ENCODE assay signal across 32 cellular contexts in genomic region chr16:49589721-49590120, GRCh38.
DNase-seq lines count a peak whose midpoint lies in the region; ATAC-seq and TF ChIP-seq lines count a peak whose summit lies in the region.
"Had no signal": no experiment of that assay in that cellular context is flagged by ENCODE, and none has a peak within 500 bp of the region (broad histone marks: within the 10 kb centered on the region; RNA-seq: fewer than 3 reads in every experiment).

No MANE protein-coding gene starts in this region.

- peak overlapping the region; percentile 72 for H3K27ac ChIP-seq in HUES64 (ENCODE audit: low read depth, low read length)
- H3K27ac ChIP-seq in CD4-positive, alpha-beta T cell (ENCODE audit: low read depth, low read length), result no peak overlapping the region
- H3K27ac ChIP-seq: BLaER1, esophagus muscularis mucosa, heart left ventricle, pancreas, Peyer's patch, tibial artery had no signal

- intact Hi-C loops in CD4-positive, alpha-beta T cell (cut with DNase I, micrococcal nuclease), result no loop called here

- peaks cover 13% of the 10 kb centered on the region for H3K4me1 Mint-ChIP-seq in CD4-positive, alpha-beta T cell (ENCODE audit: low read depth)
- H3K4me1 Mint-ChIP-seq: central memory CD8-positive, alpha-beta T cell; natural killer cell had no signal

- no peaks in the 10 kb centered on the region for H3K27me3 ChIP-seq in HUES64 (ENCODE audit: insufficient read depth, low read length)
- peaks cover 9% of the 10 kb centered on the region for H3K27me3 ChIP-seq in CD4-positive, alpha-beta T cell (ENCODE audit: control insufficient read depth, insufficient read depth, low read length)
- H3K27me3 ChIP-seq: BLaER1, esophagus muscularis mucosa, pancreas, Peyer's patch had no signal

- no peak overlapping the region for H3K4me3 ChIP-seq in HUES64 (ENCODE audit: low read length)
- H3K4me3 ChIP-seq: BLaER1, esophagus muscularis mucosa, GM12878, heart left ventricle, lung, pancreas, Peyer's patch, tibial artery had no signal

- no peaks in the 10 kb centered on the region for H3K36me3 Mint-ChIP-seq in CD4-positive, alpha-beta T cell (ENCODE audit: low read depth)
- H3K36me3 Mint-ChIP-seq: activated CD4-positive, alpha-beta memory T cell treated with anti-CD3 and anti-CD28 coated beads for 36 hours; natural killer cell had no signal

- CTCF ChIA-PET in CD4-positive, alpha-beta T cell (lab: Charles Lee), result interaction anchor here (0.5 kb wide), 1 partner anchor 53 kb away, joined by 3 read pairs; no protein-coding TSS in a partner anchor

- no peaks in the 10 kb centered on the region for H3K9me3 ChIP-seq in HUES64 (ENCODE audit: insufficient read depth, low read depth, low read length)
- H3K9me3 ChIP-seq in CD4-positive, alpha-beta T cell (ENCODE audit: control insufficient read depth, low read length), result no peaks in the 10 kb centered on the region
- H3K9me3 ChIP-seq: BLaER1, esophagus muscularis mucosa, heart left ventricle, pancreas, Peyer's patch, tibial artery had no signal

- TF ChIP-seq CTCF in CD4-positive, alpha-beta T cell (IDR thresholded peaks at IDR 0.05), result no peak

- POLR2A ChIA-PET in CD4-positive, alpha-beta T cell (lab: Charles Lee), result no interaction called here

- no peaks in the 10 kb centered on the region for H3K36me3 ChIP-seq in HUES64 (ENCODE audit: insufficient read depth, low read length)
- H3K36me3 ChIP-seq: esophagus muscularis mucosa, heart left ventricle, pancreas, Peyer's patch, tibial artery had no signal

- H3K9ac ChIP-seq in HUES64 (ENCODE audit: low read depth, low read length), result peak overlapping the region; percentile 46; the same call in 1 of the 2 replicates
- H3K9ac ChIP-seq: BLaER1 had no signal

- no peak overlapping the region for H3K4me3 Mint-ChIP-seq in CD4-positive, alpha-beta T cell
- H3K4me3 Mint-ChIP-seq: activated CD4-positive, alpha-beta memory T cell treated with anti-CD3 and anti-CD28 coated beads for 36 hours; activated T-cell treated with anti-CD3 and anti-CD28 coated beads, Interleukin-2, amount 50 U/mL, for 72 hours; central memory CD8-positive, alpha-beta T cell; dendritic cell treated with granulocyte-macrophage colony-stimulating factor and Interleukin-4, amounts not matched to agents 40 ng/mL and 50 ng/mL, for 4 days; natural killer cell; stimulated activated naive CD8-positive, alpha-beta T cell treated with anti-CD3 and anti-CD28 coated beads, Interleukin-15, amount 100 ng/mL, for 72 hours had no signal

- DNase-seq in NOMO-1 treated with dmso at 0.1 percent for 144 hours (lab: John Stamatoyannopoulos, UW; ENCODE audit: unreplicated experiment) (peak; percentile 70), islet precursor cell (peak; percentile 12), retina (peak; percentile 35)
- DNase-seq in CD4-positive, alpha-beta T cell, result no peak
- DNase-seq: activated CD4-positive, alpha-beta memory T cell treated with anti-CD3 and anti-CD28 coated beads for 36 hours; activated naive CD4-positive, alpha-beta T cell; activated T-cell treated with anti-CD3 and anti-CD28 coated beads, Interleukin-2, amount 50 U/mL, for 72 hours; DMS153; foreskin fibroblast; heart left ventricle; Kasumi-1; kidney glomerular epithelial cell; natural killer cell; NCI-H510A; NK-92 treated with Interleukin-12 subunit alpha and Interleukin-12 subunit beta, amount 100 ng/mL, for 24 hours; pancreas; SHP77 treated with DMSO at 0.1 percent for 48 hours; stimulated activated CD4-positive, alpha-beta T cell treated with anti-CD3 and anti-CD28 coated beads, Interleukin-2, amount 100 ng/mL, for 24 hours; stimulated activated CD8-positive, alpha-beta memory T cell treated with anti-CD3 and anti-CD28 coated beads, Interleukin-4, amount 100 ng/mL, for 48 hours; stimulated activated naive CD8-positive, alpha-beta T cell treated with anti-CD3 and anti-CD28 coated beads, Interleukin-15, amount 100 ng/mL, for 72 hours; T-helper 2 cell had no signal

- ATAC-seq in CD4-positive, alpha-beta T cell (ENCODE audit: poor library complexity), result no peak
- ATAC-seq in HG03135 (IDR thresholded peaks at IDR 0.05; ENCODE audit: unreplicated experiment) (no peak), GM21381 (IDR thresholded peaks at IDR 0.05; ENCODE audit: unreplicated experiment) (no peak)
- ATAC-seq: activated T-cell treated with anti-CD3 and anti-CD28 coated beads, Interleukin-2, amount 50 U/mL, for 72 hours; GM12878; heart left ventricle; natural killer cell; pancreas; stimulated activated naive CD8-positive, alpha-beta T cell treated with anti-CD3 and anti-CD28 coated beads, Interleukin-15, amount 100 ng/mL, for 72 hours had no signal

- 88% methylated on average over 14 of the region's 15 CpGs for WGBS in HUES64

- peaks cover 5% of the 10 kb centered on the region for H3K27me3 Mint-ChIP-seq in CD4-positive, alpha-beta T cell

- H3K27ac Mint-ChIP-seq in CD4-positive, alpha-beta T cell, result no peak overlapping the region
- H3K27ac Mint-ChIP-seq: activated CD4-positive, alpha-beta memory T cell treated with anti-CD3 and anti-CD28 coated beads for 36 hours; activated T-cell treated with anti-CD3 and anti-CD28 coated beads, Interleukin-2, amount 50 U/mL, for 72 hours; dendritic cell treated with granulocyte-macrophage colony-stimulating factor and Interleukin-4, amounts not matched to agents 40 ng/mL and 50 ng/mL, for 4 days; natural killer cell; stimulated activated naive CD8-positive, alpha-beta T cell treated with anti-CD3 and anti-CD28 coated beads, Interleukin-15, amount 100 ng/mL, for 72 hours had no signal

- no peaks in the 10 kb centered on the region for H3K9me3 Mint-ChIP-seq in CD4-positive, alpha-beta T cell
- H3K9me3 Mint-ChIP-seq: activated CD4-positive, alpha-beta memory T cell treated with anti-CD3 and anti-CD28 coated beads for 36 hours; activated T-cell treated with anti-CD3 and anti-CD28 coated beads, Interleukin-2, amount 50 U/mL, for 72 hours; central memory CD8-positive, alpha-beta T cell; dendritic cell treated with granulocyte-macrophage colony-stimulating factor and Interleukin-4, amounts not matched to agents 40 ng/mL and 50 ng/mL, for 4 days; natural killer cell; stimulated activated naive CD8-positive, alpha-beta T cell treated with anti-CD3 and anti-CD28 coated beads, Interleukin-15, amount 100 ng/mL, for 72 hours had no signal

- peaks cover 36% of the 10 kb centered on the region for H3K4me1 ChIP-seq in HUES64 (ENCODE audit: insufficient read depth, low read length)
- H3K4me1 ChIP-seq: pancreas, Peyer's patch, tibial artery had no signal

Comparison
In these comparisons a context has a peak if more than half of its experiments do, and no peak if none do; other contexts are left out.
1. DNase-seq: peak in NOMO-1 treated with dmso at 0.1 percent for 144 hours (single experiment), islet precursor cell (single experiment) and retina (single experiment); none in CD4-positive, alpha-beta T cell (0 of 10).